In the genomic region with DNA sequence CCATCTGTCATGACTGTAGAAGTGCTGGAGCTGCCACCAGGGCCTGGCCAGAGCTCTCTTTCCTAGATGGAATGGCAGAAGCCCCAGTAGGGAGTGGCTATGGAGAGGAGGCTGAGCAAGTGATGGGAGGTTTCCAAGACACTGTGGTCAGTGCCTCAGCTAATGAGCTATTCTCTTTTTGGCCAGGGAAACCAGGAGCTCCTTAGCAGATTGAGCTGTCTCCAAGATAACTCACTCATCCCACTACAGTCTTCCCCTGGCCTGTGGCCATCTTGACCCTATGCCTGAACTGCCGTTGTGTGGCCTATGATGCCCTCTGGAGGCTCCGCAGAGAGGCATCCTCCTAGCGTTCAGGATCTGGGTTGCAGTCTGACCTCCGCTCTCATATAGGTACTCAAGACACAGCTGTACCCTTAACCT, we compare ENCODE assay signal across 10 cellular contexts.
DNase-seq lines count a peak whose midpoint lies in the region; ATAC-seq and TF ChIP-seq lines count a peak whose summit lies in the region.
"Had no signal": no experiment of that assay in that cellular context is flagged by ENCODE, and none has a peak within 500 bp of the region (broad histone marks: within the 10 kb centered on the region; RNA-seq: fewer than 3 reads in every experiment).

No MANE protein-coding gene starts in this region.

- H3K9me2 ChIP-seq in hepatocyte (replicated peaks; ENCODE audit: insufficient read depth): no peaks in the 10 kb centered on the region

- H4K20me1 ChIP-seq in hepatocyte (ENCODE audit: insufficient read depth, poor library complexity, severe bottlenecking): no peaks in the 10 kb centered on the region

- POLR2A ChIA-PET in RWPE1 (lab: Yijun Ruan, JAX; ENCODE audit: low non-redundant PET): no interaction called here
- POLR2A ChIA-PET in activated CD4-positive, alpha-beta T cell treated with anti-CD3 and anti-CD28 coated beads for 36 hours (lab: Charles Lee): no interaction called here

- peak; percentile 63 for ATAC-seq in SK-N-SH treated with all-trans-retinoic acid at 6 μM for 48 hours
- ATAC-seq in activated CD4-positive, alpha-beta T cell treated with anti-CD3 and anti-CD28 coated beads for 36 hours: no peak

- TF ChIP-seq POLR2A in testis (IDR thresholded peaks at IDR 0.05): no peak

- TF ChIP-seq CTCF in HFFc6 (IDR thresholded peaks at IDR 0.05) (peak; percentile 61), hepatocyte (IDR thresholded peaks at IDR 0.05; ENCODE audit: poor library complexity) (peak; percentile 34), testis (IDR thresholded peaks at IDR 0.05) (peak; percentile 50 to 55 (median 55)), RWPE1 (conservative IDR thresholded peaks at IDR 0.05; ENCODE audit: low read depth) (no peak)

- peaks cover 11% of the 10 kb centered on the region for H3K36me3 Mint-ChIP-seq in HFFc6 (ENCODE audit: low read depth)
- H3K36me3 Mint-ChIP-seq in activated CD4-positive, alpha-beta T cell treated with anti-CD3 and anti-CD28 coated beads for 36 hours (ENCODE audit: low read depth): peaks cover 21% of the 10 kb centered on the region
- H3K36me3 Mint-ChIP-seq in activated naive CD4-positive, alpha-beta T cell treated with anti-CD3 and anti-CD28 coated beads, Interleukin-2, amount 10 ng/mL, durations not matched to agents 7 days and 5 days: no peaks in the 10 kb centered on the region

- DNase-seq in HFFc6: peak; percentile 85
- peak; percentile 36 for DNase-seq in hepatocyte (ENCODE audit: low spot score)
- peak; percentile 85 for DNase-seq in testis
- no peak for DNase-seq in RWPE1 (ENCODE audit: low spot score)
- no peak for DNase-seq in activated CD4-positive, alpha-beta T cell treated with anti-CD3 and anti-CD28 coated beads for 36 hours
- no peak for DNase-seq in activated naive CD4-positive, alpha-beta T cell treated with anti-CD3 and anti-CD28 coated beads, Interleukin-2, amount 10 ng/mL, durations not matched to agents 7 days and 5 days

- peak overlapping the region; percentile 32; the same call in 1 of the 2 replicates for H3K27ac Mint-ChIP-seq in HFFc6
- no peak overlapping the region for H3K27ac Mint-ChIP-seq in activated CD4-positive, alpha-beta T cell treated with anti-CD3 and anti-CD28 coated beads for 36 hours
- H3K27ac Mint-ChIP-seq in activated naive CD4-positive, alpha-beta T cell treated with anti-CD3 and anti-CD28 coated beads, Interleukin-2, amount 10 ng/mL, durations not matched to agents 7 days and 5 days: no peak overlapping the region
- H3K27ac Mint-ChIP-seq: activated naive CD8-positive, alpha-beta T cell had no signal

- CTCF ChIA-PET in RWPE1 (lab: Yijun Ruan, JAX): no interaction called here
- CTCF ChIA-PET in activated CD4-positive, alpha-beta T cell treated with anti-CD3 and anti-CD28 coated beads for 36 hours (lab: Charles Lee): no interaction called here
- CTCF ChIA-PET in activated naive CD4-positive, alpha-beta T cell treated with anti-CD3 and anti-CD28 coated beads, Interleukin-2, amount 10 ng/mL, durations not matched to agents 7 days and 5 days (lab: Charles Lee): interaction anchor here (0.8 to 1.2 kb wide), 3 partner anchors 11 to 77 kb away, joined by 3 read pairs; no protein-coding TSS in a partner anchor

- H3K4me1 ChIP-seq in hepatocyte (ENCODE audit: insufficient read depth) (no peaks in the 10 kb centered on the region), testis (no peaks in the 10 kb centered on the region)

- 52% methylated on average over 4 of the region's 4 CpGs for WGBS in hepatocyte (ENCODE audit: low lambda C conversion rate, missing lambda C conversion rate)
- WGBS in testis, 2 donors: 52 to 55% methylated on average over 4 of the region's 4 CpGs

- no peaks in the 10 kb centered on the region for H3K9me3 Mint-ChIP-seq in HFFc6
- H3K9me3 Mint-ChIP-seq in activated CD4-positive, alpha-beta T cell treated with anti-CD3 and anti-CD28 coated beads for 36 hours (ENCODE audit: low read depth): no peaks in the 10 kb centered on the region
- H3K9me3 Mint-ChIP-seq in activated naive CD4-positive, alpha-beta T cell treated with anti-CD3 and anti-CD28 coated beads, Interleukin-2, amount 10 ng/mL, durations not matched to agents 7 days and 5 days: no peaks in the 10 kb centered on the region

- H3K9me3 ChIP-seq in hepatocyte (ENCODE audit: low read depth) (no peaks in the 10 kb centered on the region), testis (no peaks in the 10 kb centered on the region)

- H3K27me3 Mint-ChIP-seq in HFFc6 (ENCODE audit: insufficient read depth): no peaks in the 10 kb centered on the region
- no peaks in the 10 kb centered on the region for H3K27me3 Mint-ChIP-seq in activated CD4-positive, alpha-beta T cell treated with anti-CD3 and anti-CD28 coated beads for 36 hours
- H3K27me3 Mint-ChIP-seq in activated naive CD4-positive, alpha-beta T cell treated with anti-CD3 and anti-CD28 coated beads, Interleukin-2, amount 10 ng/mL, durations not matched to agents 7 days and 5 days: no peaks in the 10 kb centered on the region
- H3K27me3 Mint-ChIP-seq: activated naive CD8-positive, alpha-beta T cell had no signal

- H3K4me3 ChIP-seq in hepatocyte: no peak overlapping the region
- H3K4me3 ChIP-seq in testis: no peak overlapping the region
- H3K4me3 ChIP-seq: skin epidermis had no signal

- intact Hi-C loops in testis (cut with DNase I; ENCODE audit: low total_unique reads): no loop called here
- intact Hi-C loops in activated CD4-positive, alpha-beta T cell treated with anti-CD3 and anti-CD28 coated beads for 36 hours (cut with DNase I, micrococcal nuclease): no loop called here

- H3K4me1 Mint-ChIP-seq in HFFc6 (ENCODE audit: low read depth): peaks cover 18% of the 10 kb centered on the region
- no peaks in the 10 kb centered on the region for H3K4me1 Mint-ChIP-seq in activated CD4-positive, alpha-beta T cell treated with anti-CD3 and anti-CD28 coated beads for 36 hours
- H3K4me1 Mint-ChIP-seq in activated naive CD4-positive, alpha-beta T cell treated with anti-CD3 and anti-CD28 coated beads, Interleukin-2, amount 10 ng/mL, durations not matched to agents 7 days and 5 days: no peaks in the 10 kb centered on the region

- H3K27me3 ChIP-seq in hepatocyte: no peaks in the 10 kb centered on the region
- no peaks in the 10 kb centered on the region for H3K27me3 ChIP-seq in testis

- H3K27ac ChIP-seq in hepatocyte (no peak overlapping the region), testis (no peak overlapping the region), RWPE1 (no peak overlapping the region)
- H3K27ac ChIP-seq: HL-60, skin epidermis had no signal

- no peak overlapping the region for H2AFZ ChIP-seq in hepatocyte

- no peaks in the 10 kb centered on the region for H3K79me2 ChIP-seq in hepatocyte

- H3K36me3 ChIP-seq in hepatocyte (replicated peaks; ENCODE audit: insufficient read depth, low read depth): no peaks in the 10 kb centered on the region
- no peaks in the 10 kb centered on the region for H3K36me3 ChIP-seq in testis (ENCODE audit: low read depth, missing control alignments)

- no peak overlapping the region for H3K4me3 Mint-ChIP-seq in HFFc6
- no peak overlapping the region for H3K4me3 Mint-ChIP-seq in activated CD4-positive, alpha-beta T cell treated with anti-CD3 and anti-CD28 coated beads for 36 hours
- H3K4me3 Mint-ChIP-seq in activated naive CD4-positive, alpha-beta T cell treated with anti-CD3 and anti-CD28 coated beads, Interleukin-2, amount 10 ng/mL, durations not matched to agents 7 days and 5 days: no peak overlapping the region
- H3K4me3 Mint-ChIP-seq: activated naive CD8-positive, alpha-beta T cell had no signal

- H3K4me2 ChIP-seq in hepatocyte: no peak overlapping the region

TF ChIP-seq in SK-N-SH treated with all-trans-retinoic acid at 6 μM for 48 hours, 23 proteins besides CTCF, POLR2A, EP300 and RAD21:
- TF ChIP-seq PPARA (CRISPR knock-in tag; IDR thresholded peaks at IDR 0.05; ENCODE audit: borderline replicate concordance): no peak
- no peak for TF ChIP-seq ISL1 (CRISPR knock-in tag; IDR thresholded peaks at IDR 0.05)
- TF ChIP-seq, protein P1, sequence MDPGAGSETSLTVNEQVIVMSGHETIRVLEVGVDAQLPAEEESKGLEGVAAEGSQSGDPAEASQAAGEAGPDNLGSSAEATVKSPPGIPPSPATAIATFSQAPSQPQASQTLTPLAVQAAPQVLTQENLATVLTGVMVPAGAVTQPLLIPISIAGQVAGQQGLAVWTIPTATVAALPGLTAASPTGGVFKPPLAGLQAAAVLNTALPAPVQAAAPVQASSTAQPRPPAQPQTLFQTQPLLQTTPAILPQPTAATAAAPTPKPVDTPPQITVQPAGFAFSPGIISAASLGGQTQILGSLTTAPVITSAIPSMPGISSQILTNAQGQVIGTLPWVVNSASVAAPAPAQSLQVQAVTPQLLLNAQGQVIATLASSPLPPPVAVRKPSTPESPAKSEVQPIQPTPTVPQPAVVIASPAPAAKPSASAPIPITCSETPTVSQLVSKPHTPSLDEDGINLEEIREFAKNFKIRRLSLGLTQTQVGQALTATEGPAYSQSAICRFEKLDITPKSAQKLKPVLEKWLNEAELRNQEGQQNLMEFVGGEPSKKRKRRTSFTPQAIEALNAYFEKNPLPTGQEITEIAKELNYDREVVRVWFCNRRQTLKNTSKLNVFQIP (CRISPR knock-in tag; IDR thresholded peaks at IDR 0.05; ENCODE audit: borderline replicate concordance, low read depth): no peak
- TF ChIP-seq ESRRG (CRISPR knock-in tag; IDR thresholded peaks at IDR 0.05): no peak
- no peak for TF ChIP-seq CSDC2 (CRISPR knock-in tag; IDR thresholded peaks at IDR 0.05)
- TF ChIP-seq ARNTL (CRISPR knock-in tag; IDR thresholded peaks at IDR 0.05; ENCODE audit: borderline replicate concordance, low read depth): no peak
- TF ChIP-seq, protein P2, sequence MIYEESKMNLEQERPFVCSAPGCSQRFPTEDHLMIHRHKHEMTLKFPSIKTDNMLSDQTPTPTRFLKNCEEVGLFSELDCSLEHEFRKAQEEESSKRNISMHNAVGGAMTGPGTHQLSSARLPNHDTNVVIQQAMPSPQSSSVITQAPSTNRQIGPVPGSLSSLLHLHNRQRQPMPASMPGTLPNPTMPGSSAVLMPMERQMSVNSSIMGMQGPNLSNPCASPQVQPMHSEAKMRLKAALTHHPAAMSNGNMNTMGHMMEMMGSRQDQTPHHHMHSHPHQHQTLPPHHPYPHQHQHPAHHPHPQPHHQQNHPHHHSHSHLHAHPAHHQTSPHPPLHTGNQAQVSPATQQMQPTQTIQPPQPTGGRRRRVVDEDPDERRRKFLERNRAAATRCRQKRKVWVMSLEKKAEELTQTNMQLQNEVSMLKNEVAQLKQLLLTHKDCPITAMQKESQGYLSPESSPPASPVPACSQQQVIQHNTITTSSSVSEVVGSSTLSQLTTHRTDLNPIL (CRISPR knock-in tag; IDR thresholded peaks at IDR 0.05; ENCODE audit: low read depth): no peak

Comparison
In these comparisons a context has a peak if more than half of its experiments do, and no peak if none do; other contexts are left out.
1. DNase-seq: peak in HFFc6 (single experiment), hepatocyte (single experiment) and testis (single experiment); none in RWPE1 (single experiment), activated CD4-positive, alpha-beta T cell treated with anti-CD3 and anti-CD28 coated beads for 36 hours (single experiment) and activated naive CD4-positive, alpha-beta T cell treated with anti-CD3 and anti-CD28 coated beads, Interleukin-2, amount 10 ng/mL, durations not matched to agents 7 days and 5 days (single experiment).